Comparison of ENCODE assay signal across 8 cellular contexts in genomic region chr3:55690746-55691540, GRCh38.
DNase-seq lines count a peak whose midpoint lies in the region; ATAC-seq and TF ChIP-seq lines count a peak whose summit lies in the region.

No MANE protein-coding gene starts in this region.

- no peaks in the 10 kb centered on the region for H3F3A ChIP-seq in GM23338 (replicated peaks; ENCODE audit: low read depth)

- H3K4me1 Mint-ChIP-seq in GM23338 (peaks cover 63% of the 10 kb centered on the region), Calu3 (ENCODE audit: low read depth, unreplicated experiment) (no peaks in the 10 kb centered on the region)
- no peaks in the 10 kb centered on the region for H3K4me1 Mint-ChIP-seq in activated CD4-positive, alpha-beta memory T cell treated with anti-CD3 and anti-CD28 coated beads for 36 hours (ENCODE audit: low read depth)

- H3K9me3 Mint-ChIP-seq in GM23338 = no peaks in the 10 kb centered on the region
- H3K9me3 Mint-ChIP-seq in activated CD4-positive, alpha-beta memory T cell treated with anti-CD3 and anti-CD28 coated beads for 36 hours = no peaks in the 10 kb centered on the region
- peaks cover 2% of the 10 kb centered on the region for H3K9me3 Mint-ChIP-seq in Calu3 (ENCODE audit: low read depth, unreplicated experiment)

- H3K36me3 Mint-ChIP-seq in GM23338 (ENCODE audit: low read depth) (peaks cover 4% of the 10 kb centered on the region; the same call in 1 of the 3 replicates), Calu3 (ENCODE audit: insufficient read depth, unreplicated experiment) (no peaks in the 10 kb centered on the region)
- no peaks in the 10 kb centered on the region for H3K36me3 Mint-ChIP-seq in activated CD4-positive, alpha-beta memory T cell treated with anti-CD3 and anti-CD28 coated beads for 36 hours

- DNase-seq in GM23338 (ENCODE audit: low spot score) (peak; percentile 78), NCI-H345 (lab: John Stamatoyannopoulos, UW) (peak; percentile 65), left lung (peak in 1 of 2 donors; percentile 35), Calu3 (no peak)
- no peak for DNase-seq in activated CD4-positive, alpha-beta memory T cell treated with anti-CD3 and anti-CD28 coated beads for 36 hours
- DNase-seq in activated CD8-positive, alpha-beta memory T cell treated with anti-CD3 and anti-CD28 coated beads, Interleukin-2, amount 50 U/mL, for 4 hours = no peak
- no peak for DNase-seq in stimulated activated CD4-positive, alpha-beta T cell treated with anti-CD3 and anti-CD28 coated beads, Interleukin-4, amount 100 ng/mL, for 1 hour

- CTCF ChIA-PET in activated CD4-positive, alpha-beta memory T cell treated with anti-CD3 and anti-CD28 coated beads for 36 hours (lab: Charles Lee) = no interaction called here
- CTCF ChIA-PET in Calu3 (lab: Charles Lee) = interaction anchor here (0.7 kb wide), 1 partner anchor 662 kb away, joined by 3 read pairs; no protein-coding TSS in a partner anchor

- peak overlapping the region; percentile 22; the same call in 1 of the 2 replicates for H3K4me3 ChIP-seq in GM23338
- no peak overlapping the region for H3K4me3 ChIP-seq in left lung

- TF ChIP-seq CTCF in GM23338 (conservative IDR thresholded peaks at IDR 0.05; ENCODE audit: low read depth in 2 of 2) = no peak
- TF ChIP-seq CTCF in left lung (IDR thresholded peaks at IDR 0.05) = no peak
- no peak for TF ChIP-seq CTCF in Calu3 (IDR thresholded peaks at IDR 0.05; ENCODE audit: unreplicated experiment)

- H3K27ac Mint-ChIP-seq in GM23338 = peak overlapping the region; percentile 74
- no peak overlapping the region for H3K27ac Mint-ChIP-seq in activated CD4-positive, alpha-beta memory T cell treated with anti-CD3 and anti-CD28 coated beads for 36 hours
- H3K27ac Mint-ChIP-seq in Calu3 (ENCODE audit: unreplicated experiment) = no peak overlapping the region

- no peaks in the 10 kb centered on the region for H3K27me3 ChIP-seq in GM23338 (ENCODE audit: insufficient read depth)
- H3K27me3 ChIP-seq in left lung = no peaks in the 10 kb centered on the region

- H3K4me3 Mint-ChIP-seq in GM23338 (peak overlapping the region; percentile 39), Calu3 (ENCODE audit: low read depth, unreplicated experiment) (no peak overlapping the region)
- no peak overlapping the region for H3K4me3 Mint-ChIP-seq in activated CD4-positive, alpha-beta memory T cell treated with anti-CD3 and anti-CD28 coated beads for 36 hours

- H2AFZ ChIP-seq in GM23338 = no peak overlapping the region

- H3K9me2 ChIP-seq in GM23338 (ENCODE audit: insufficient read depth) = peaks cover 10% of the 10 kb centered on the region

- intact Hi-C loops in left lung (cut with DNase I) = no loop called here
- intact Hi-C loops in activated CD4-positive, alpha-beta memory T cell treated with anti-CD3 and anti-CD28 coated beads for 36 hours (cut with micrococcal nuclease) = no loop called here
- intact Hi-C loops in Calu3 (cut with micrococcal nuclease; ENCODE audit: unreplicated experiment) = no loop called here

- BruUV-seq in Calu3 (replicated peaks; lab: Mats Ljungman, UMichigan) = no TSS peak

- peaks cover 32% of the 10 kb centered on the region for H3K4me1 ChIP-seq in GM23338 (ENCODE audit: insufficient read depth)
- H3K4me1 ChIP-seq in left lung = no peaks in the 10 kb centered on the region

- H4K20me1 ChIP-seq in GM23338 (replicated peaks; ENCODE audit: insufficient read depth) = no peaks in the 10 kb centered on the region

- H3K79me2 ChIP-seq in GM23338 (replicated peaks; ENCODE audit: insufficient read depth) = no peaks in the 10 kb centered on the region

- peak; percentile 58 for ATAC-seq in GM18498 (IDR thresholded peaks at IDR 0.05; ENCODE audit: unreplicated experiment)
- ATAC-seq in GM23338 = peak; percentile 94
- peak; percentile 85 for ATAC-seq in left lung

- H3K9me3 ChIP-seq in left lung = no peaks in the 10 kb centered on the region

- H3K36me3 ChIP-seq in GM23338 (ENCODE audit: insufficient read depth) = no peaks in the 10 kb centered on the region
- H3K36me3 ChIP-seq in left lung = no peaks in the 10 kb centered on the region

- peak overlapping the region; percentile 61 for H3K4me2 ChIP-seq in GM23338

- POLR2A ChIA-PET in activated CD4-positive, alpha-beta memory T cell treated with anti-CD3 and anti-CD28 coated beads for 36 hours (lab: Charles Lee) = no interaction called here

- H3K27me3 Mint-ChIP-seq in GM23338 (ENCODE audit: insufficient read depth, low read depth, poor library complexity) (peaks cover 2% of the 10 kb centered on the region), Calu3 (ENCODE audit: unreplicated experiment) (no peaks in the 10 kb centered on the region)
- peaks cover 2% of the 10 kb centered on the region for H3K27me3 Mint-ChIP-seq in activated CD4-positive, alpha-beta memory T cell treated with anti-CD3 and anti-CD28 coated beads for 36 hours

- H3K27ac ChIP-seq in GM23338 (ENCODE audit: low read depth) = peak overlapping the region; percentile 84
- peak overlapping the region in 1 of 2 donors; percentile 39 for H3K27ac ChIP-seq in left lung

TF ChIP-seq in GM23338, 12 proteins besides CTCF, POLR2A, EP300 and RAD21 (continues in another document):
- no peak for TF ChIP-seq ZNF114 (CRISPR knock-in tag; IDR thresholded peaks at IDR 0.05)
- no peak for TF ChIP-seq REST (IDR thresholded peaks at IDR 0.05; ENCODE audit: unreplicated experiment)
- TF ChIP-seq CREB1 (CRISPR knock-in tag; IDR thresholded peaks at IDR 0.05; ENCODE audit: low read depth) = no peak
- no peak; the same call in 1 of the 2 replicates for TF ChIP-seq NANOG (IDR thresholded peaks at IDR 0.05; ENCODE audit: borderline replicate concordance)
- TF ChIP-seq ETS1 (IDR thresholded peaks at IDR 0.05) = no peak

Comparison
In these comparisons a context has a peak if more than half of its experiments do, and no peak if none do; other contexts are left out.
1. DNase-seq: peak in GM23338 (single experiment) and NCI-H345 (single experiment); none in activated CD4-positive, alpha-beta memory T cell treated with anti-CD3 and anti-CD28 coated beads for 36 hours (single experiment), Calu3 (single experiment), activated CD8-positive, alpha-beta memory T cell treated with anti-CD3 and anti-CD28 coated beads, Interleukin-2, amount 50 U/mL, for 4 hours (single experiment) and stimulated activated CD4-positive, alpha-beta T cell treated with anti-CD3 and anti-CD28 coated beads, Interleukin-4, amount 100 ng/mL, for 1 hour (single experiment).
2. Peak in every context shown above with its lines, with median percentiles within 50 percentile points of each other: ATAC-seq.